ENCODE assay signal across 9 cellular contexts in the genomic region with DNA sequence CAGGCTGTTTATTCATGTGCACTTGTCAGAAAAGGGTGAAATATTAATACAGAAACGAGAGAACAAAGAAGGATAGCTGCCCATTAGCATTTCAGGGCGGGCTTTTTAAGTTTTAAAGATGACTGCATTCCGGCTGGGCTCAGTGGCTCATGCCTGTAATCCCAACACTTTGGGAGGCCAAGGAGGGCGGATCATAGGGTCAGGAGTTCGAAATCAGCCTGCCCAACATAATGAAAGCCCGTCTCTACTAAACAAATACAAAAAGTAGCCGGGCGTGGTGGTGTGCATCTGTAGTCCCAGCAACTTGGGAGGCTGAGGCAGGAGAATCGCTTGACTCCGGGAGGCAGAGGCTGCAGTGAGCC.
A peak's percentile ranks its signal among the peaks of the same experiment; 100 is the strongest.
DNase-seq lines count a peak whose midpoint lies in the region; ATAC-seq and TF ChIP-seq lines count a peak whose summit lies in the region.
"Had no signal": no experiment of that assay in that cellular context is flagged by ENCODE, and none has a peak within 500 bp of the region (broad histone marks: within the 10 kb centered on the region; RNA-seq: fewer than 3 reads in every experiment).

No MANE protein-coding gene starts in this region.

- peak; percentile 73 for DNase-seq in NCI-H82 treated with DMSO at 0.1 percent for 48 hours (lab: John Stamatoyannopoulos, UW; ENCODE audit: unreplicated experiment)
- peak; percentile 38 for DNase-seq in epithelial cell of esophagus (ENCODE audit: low read depth)
- no peak for DNase-seq in psoas muscle
- DNase-seq in AG08396 (ENCODE audit: low spot score), result no peak
- no peak for DNase-seq in NCI-H1694 (lab: John Stamatoyannopoulos, UW)
- DNase-seq in middle frontal gyrus (ENCODE audit: extremely low spot score, low spot score), result no peak
- DNase-seq: KG1 had no signal

- H3K4me3 ChIP-seq in GM12875 (ENCODE audit: low read depth, low read length) (peak overlapping the region; percentile 36), epithelial cell of esophagus (ENCODE audit: low read length) (peak overlapping the region; percentile 79), psoas muscle (peak overlapping the region; percentile 67)

- peak overlapping the region; percentile 82 for H3K27ac ChIP-seq in psoas muscle

- WGBS in psoas muscle, 3 donors, result 22 to 35% (median 28%) methylated on average over 10 of the region's 10 CpGs

- no peaks in the 10 kb centered on the region for H3K9me3 ChIP-seq in psoas muscle

- H3K27me3 ChIP-seq in psoas muscle (ENCODE audit: insufficient read depth in 3 of 3, low read length in 2 of 3), result peaks cover 0 to 78% (median 32%) of the 10 kb centered on the region in 3 donors

- intact Hi-C loops in psoas muscle (cut with DNase I), result no loop called here

- peaks cover 5% of the 10 kb centered on the region for H3K4me1 ChIP-seq in psoas muscle

- no peaks in the 10 kb centered on the region for H3K36me3 ChIP-seq in psoas muscle (ENCODE audit: insufficient read depth in 1 of 2, low read depth in 1 of 2)

- no peak for ATAC-seq in psoas muscle
- ATAC-seq in GM21423 (IDR thresholded peaks at IDR 0.05; ENCODE audit: unreplicated experiment), result no peak

- no peak for TF ChIP-seq CTCF in GM12875 (IDR thresholded peaks at IDR 0.05; ENCODE audit: borderline replicate concordance, insufficient read depth, low read depth, low read length)
- no peak for TF ChIP-seq CTCF in epithelial cell of esophagus (IDR thresholded peaks at IDR 0.05; ENCODE audit: insufficient read depth, low read depth, low read length, missing control alignments)
- no peak for TF ChIP-seq CTCF in psoas muscle (IDR thresholded peaks at IDR 0.05)

Comparison
In these comparisons a context has a peak if more than half of its experiments do, and no peak if none do; other contexts are left out.
1. DNase-seq: peak in NCI-H82 treated with DMSO at 0.1 percent for 48 hours (single experiment) and epithelial cell of esophagus (single experiment); none in psoas muscle (0 of 2), AG08396 (single experiment), NCI-H1694 (single experiment) and middle frontal gyrus (single experiment).
2. Peak in every context shown above with its lines, with median percentiles within 50 percentile points of each other: H3K4me3 ChIP-seq.